In the genomic region with DNA sequence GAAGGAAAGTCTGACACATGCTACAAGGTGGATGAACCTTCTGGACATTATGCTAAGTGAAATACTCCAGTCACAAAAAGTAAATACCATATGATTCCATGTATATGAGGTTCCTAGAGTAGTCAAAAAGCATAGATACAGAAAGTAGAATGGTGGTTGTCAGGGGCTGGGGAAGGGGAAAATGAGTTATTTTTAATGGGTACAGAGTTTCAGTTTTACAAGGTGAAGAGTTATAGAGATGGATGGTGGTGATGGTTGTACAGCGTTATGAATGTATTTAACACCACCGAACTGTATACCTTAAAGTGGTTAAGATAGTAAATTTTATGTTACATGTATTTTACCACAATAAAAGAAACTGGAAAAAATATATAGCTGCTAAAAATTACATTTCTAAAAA, we compare ENCODE assay signal across 24 cellular contexts. TPM values are rescaled to one million over a fixed set of nuclear protein-coding genes. Genes with fewer than 3 reads are reported as not detected.
DNase-seq lines count a peak whose midpoint lies in the region; ATAC-seq lines count a peak whose summit lies in the region.
"Had no signal": no experiment of that assay in that cellular context is flagged by ENCODE, and none has a peak within 500 bp of the region (broad histone marks: within the 10 kb centered on the region; RNA-seq: fewer than 3 reads in every experiment).

No MANE protein-coding gene starts in this region.

- H3K36me3 ChIP-seq in CD4-positive, CD25-positive, alpha-beta regulatory T cell (ENCODE audit: control insufficient read depth, insufficient read depth, low read length) = peaks cover 51% of the 10 kb centered on the region

- H3K27me3 Mint-ChIP-seq in activated CD8-positive, alpha-beta memory T cell treated with anti-CD3 and anti-CD28 coated beads, Interleukin-2, amount 10 ng/mL, durations not matched to agents 7 days and 5 days = no peaks in the 10 kb centered on the region
- H3K27me3 Mint-ChIP-seq in CD4-positive, CD25-positive, alpha-beta regulatory T cell = no peaks in the 10 kb centered on the region
- no peaks in the 10 kb centered on the region for H3K27me3 Mint-ChIP-seq in activated T-helper 17 cell treated with anti-CD3 and anti-CD28 coated beads, Interleukin-2, amount 50 U/mL, for 72 hours
- H3K27me3 Mint-ChIP-seq: CD8-positive, alpha-beta memory T cell had no signal

- H3K4me1 Mint-ChIP-seq in activated CD8-positive, alpha-beta memory T cell treated with anti-CD3 and anti-CD28 coated beads, Interleukin-2, amount 10 ng/mL, durations not matched to agents 7 days and 5 days = peaks cover 9% of the 10 kb centered on the region
- H3K4me1 Mint-ChIP-seq in CD4-positive, CD25-positive, alpha-beta regulatory T cell = peaks cover 2 to 12% (median 3%) of the 10 kb centered on the region in 4 donors
- H3K4me1 Mint-ChIP-seq in activated T-helper 17 cell treated with anti-CD3 and anti-CD28 coated beads, Interleukin-2, amount 50 U/mL, for 72 hours = no peaks in the 10 kb centered on the region
- peaks cover 11% of the 10 kb centered on the region for H3K4me1 Mint-ChIP-seq in stimulated activated effector memory CD8-positive, alpha-beta T cell treated with anti-CD3 and anti-CD28 coated beads, Interleukin-12 subunit alpha, Interleukin-12 subunit beta, amount 100 ng/mL, for 72 hours

- no peak overlapping the region for H3K27ac ChIP-seq in CD4-positive, CD25-positive, alpha-beta regulatory T cell (ENCODE audit: insufficient read depth, low read length, poor library complexity, severe bottlenecking)

- peak overlapping the region; percentile 69 for H3K27ac Mint-ChIP-seq in activated CD8-positive, alpha-beta memory T cell treated with anti-CD3 and anti-CD28 coated beads, Interleukin-2, amount 10 ng/mL, durations not matched to agents 7 days and 5 days
- peak overlapping the region in 2 of 3 donors; percentile 42 to 56 for H3K27ac Mint-ChIP-seq in CD4-positive, CD25-positive, alpha-beta regulatory T cell
- peak overlapping the region; percentile 15 for H3K27ac Mint-ChIP-seq in activated T-helper 17 cell treated with anti-CD3 and anti-CD28 coated beads, Interleukin-2, amount 50 U/mL, for 72 hours
- H3K27ac Mint-ChIP-seq in stimulated activated effector memory CD8-positive, alpha-beta T cell treated with anti-CD3 and anti-CD28 coated beads, Interleukin-12 subunit alpha, Interleukin-12 subunit beta, amount 100 ng/mL, for 72 hours = no peak overlapping the region
- H3K27ac Mint-ChIP-seq: HFFc6 had no signal

- no peak for ATAC-seq in activated CD8-positive, alpha-beta memory T cell treated with anti-CD3 and anti-CD28 coated beads, Interleukin-2, amount 10 ng/mL, durations not matched to agents 7 days and 5 days
- ATAC-seq in CD4-positive, CD25-positive, alpha-beta regulatory T cell (ENCODE audit: low read depth in 2 of 2) = no peak
- ATAC-seq in activated T-helper 17 cell treated with anti-CD3 and anti-CD28 coated beads, Interleukin-2, amount 50 U/mL, for 72 hours (replicated peaks) = no peak
- peak; percentile 54 for ATAC-seq in stimulated activated effector memory CD8-positive, alpha-beta T cell treated with anti-CD3 and anti-CD28 coated beads, Interleukin-12 subunit alpha, Interleukin-12 subunit beta, amount 100 ng/mL, for 72 hours
- ATAC-seq: GM12878, HCT116 had no signal

- no peak overlapping the region for H3K4me3 ChIP-seq in CD4-positive, CD25-positive, alpha-beta regulatory T cell (ENCODE audit: low read depth, low read length)
- H3K4me3 ChIP-seq: BLaER1 treated with 17β-estradiol and CSF1 and Interleukin-3, amounts not matched to agents 10 nM and 100 nM; GM12878 had no signal

- CTCF ChIA-PET in activated CD8-positive, alpha-beta memory T cell treated with anti-CD3 and anti-CD28 coated beads, Interleukin-2, amount 10 ng/mL, durations not matched to agents 7 days and 5 days (lab: Charles Lee) = interaction anchor here (1.6 to 1.8 kb wide), 2 partner anchors 12 to 13 kb away, joined by 7 to 8 read pairs; no protein-coding TSS in a partner anchor

- H3K27me3 ChIP-seq in CD4-positive, CD25-positive, alpha-beta regulatory T cell (ENCODE audit: control insufficient read depth, insufficient read depth, low read length) = no peaks in the 10 kb centered on the region
- H3K27me3 ChIP-seq: BLaER1 treated with 17β-estradiol and CSF1 and Interleukin-3, amounts not matched to agents 10 nM and 100 nM had no signal

- DNase-seq in activated CD8-positive, alpha-beta memory T cell treated with anti-CD3 and anti-CD28 coated beads, Interleukin-2, amount 10 ng/mL, durations not matched to agents 7 days and 5 days = no peak
- DNase-seq in activated CD8-positive, alpha-beta memory T cell treated with anti-CD3 and anti-CD28 coated beads, Interleukin-2, amount 50 U/mL, for 48 hours = no peak
- DNase-seq in CD4-positive, CD25-positive, alpha-beta regulatory T cell = no peak
- DNase-seq in stimulated activated effector memory CD8-positive, alpha-beta T cell treated with anti-CD3 and anti-CD28 coated beads, Interleukin-12 subunit alpha, Interleukin-12 subunit beta, amount 100 ng/mL, for 72 hours (ENCODE audit: low spot score in 2 of 2) = no peak
- DNase-seq in NCI-H446 (lab: John Stamatoyannopoulos, UW) = no peak
- DNase-seq in NCI-H2227 treated with DMSO at 0.1 percent for 48 hours (lab: John Stamatoyannopoulos, UW) = no peak
- DNase-seq: 8988T; CD8-positive, alpha-beta memory T cell; COR-L47; DMS 273 treated with DMSO at 0.1 percent for 48 hours; DMS53; DND-41; EL; GOT3; H7; HFFc6 had no signal

- H3K4me3 Mint-ChIP-seq in activated CD8-positive, alpha-beta memory T cell treated with anti-CD3 and anti-CD28 coated beads, Interleukin-2, amount 10 ng/mL, durations not matched to agents 7 days and 5 days = no peak overlapping the region
- H3K4me3 Mint-ChIP-seq in CD4-positive, CD25-positive, alpha-beta regulatory T cell = no peak overlapping the region
- H3K4me3 Mint-ChIP-seq in activated T-helper 17 cell treated with anti-CD3 and anti-CD28 coated beads, Interleukin-2, amount 50 U/mL, for 72 hours = no peak overlapping the region
- H3K4me3 Mint-ChIP-seq in stimulated activated effector memory CD8-positive, alpha-beta T cell treated with anti-CD3 and anti-CD28 coated beads, Interleukin-12 subunit alpha, Interleukin-12 subunit beta, amount 100 ng/mL, for 72 hours = no peak overlapping the region
- H3K4me3 Mint-ChIP-seq: CD8-positive, alpha-beta memory T cell; HFFc6 had no signal

- peaks cover 48% of the 10 kb centered on the region for H3K36me3 Mint-ChIP-seq in activated CD8-positive, alpha-beta memory T cell treated with anti-CD3 and anti-CD28 coated beads, Interleukin-2, amount 10 ng/mL, durations not matched to agents 7 days and 5 days
- H3K36me3 Mint-ChIP-seq in CD4-positive, CD25-positive, alpha-beta regulatory T cell = peaks cover 47% of the 10 kb centered on the region
- H3K36me3 Mint-ChIP-seq in activated T-helper 17 cell treated with anti-CD3 and anti-CD28 coated beads, Interleukin-2, amount 50 U/mL, for 72 hours (ENCODE audit: low read depth) = peaks cover 73% of the 10 kb centered on the region
- peaks cover 66% of the 10 kb centered on the region for H3K36me3 Mint-ChIP-seq in stimulated activated effector memory CD8-positive, alpha-beta T cell treated with anti-CD3 and anti-CD28 coated beads, Interleukin-12 subunit alpha, Interleukin-12 subunit beta, amount 100 ng/mL, for 72 hours

- H3K9me3 Mint-ChIP-seq in activated CD8-positive, alpha-beta memory T cell treated with anti-CD3 and anti-CD28 coated beads, Interleukin-2, amount 10 ng/mL, durations not matched to agents 7 days and 5 days (ENCODE audit: low read depth) = no peaks in the 10 kb centered on the region
- no peaks in the 10 kb centered on the region for H3K9me3 Mint-ChIP-seq in CD4-positive, CD25-positive, alpha-beta regulatory T cell
- H3K9me3 Mint-ChIP-seq in activated T-helper 17 cell treated with anti-CD3 and anti-CD28 coated beads, Interleukin-2, amount 50 U/mL, for 72 hours = no peaks in the 10 kb centered on the region
- no peaks in the 10 kb centered on the region for H3K9me3 Mint-ChIP-seq in stimulated activated effector memory CD8-positive, alpha-beta T cell treated with anti-CD3 and anti-CD28 coated beads, Interleukin-12 subunit alpha, Interleukin-12 subunit beta, amount 100 ng/mL, for 72 hours
- H3K9me3 Mint-ChIP-seq: CD8-positive, alpha-beta memory T cell; HFFc6 had no signal

- no peaks in the 10 kb centered on the region for H3K4me1 ChIP-seq in CD4-positive, CD25-positive, alpha-beta regulatory T cell (ENCODE audit: control insufficient read depth, insufficient read depth, low read length, poor library complexity, severe bottlenecking)

- no peaks in the 10 kb centered on the region for H3K9me3 ChIP-seq in CD4-positive, CD25-positive, alpha-beta regulatory T cell (ENCODE audit: control insufficient read depth in 2 of 2, low read length in 2 of 2)

RNA-seq across cellular contexts. Expression of gene RAD51D, which starts 17.9 kb away (rescaled TPM):
- 10 to 100 TPM; 34.0 to 43.0 TPM for total RNA-seq in activated CD8-positive, alpha-beta memory T cell treated with anti-CD3 and anti-CD28 coated beads, Interleukin-2, amount 10 ng/mL, durations not matched to agents 7 days and 5 days
- 11.7 TPM for total RNA-seq in CD4-positive, CD25-positive, alpha-beta regulatory T cell
- 10 to 100 TPM in 2 of 4 donors, 1 to 10 TPM in 2; 7.0 to 11.5 (median 10.3) TPM for polyA plus RNA-seq in CD4-positive, CD25-positive, alpha-beta regulatory T cell
- 10 to 100 TPM; 23.9 to 36.6 TPM for total RNA-seq in activated T-helper 17 cell treated with anti-CD3 and anti-CD28 coated beads, Interleukin-2, amount 50 U/mL, for 72 hours

RNA-seq across cellular contexts. Expression of gene FNDC8, which starts 19.7 kb away (rescaled TPM):
- total RNA-seq in activated CD8-positive, alpha-beta memory T cell treated with anti-CD3 and anti-CD28 coated beads, Interleukin-2, amount 10 ng/mL, durations not matched to agents 7 days and 5 days = not detected
- not detected for total RNA-seq in CD4-positive, CD25-positive, alpha-beta regulatory T cell
- polyA plus RNA-seq in CD4-positive, CD25-positive, alpha-beta regulatory T cell = not detected
- not detected for total RNA-seq in activated T-helper 17 cell treated with anti-CD3 and anti-CD28 coated beads, Interleukin-2, amount 50 U/mL, for 72 hours
- total RNA-seq: A673, G401, HFFc6, HT1080 had no signal
- polyA plus RNA-seq: AG04450; CD8-positive, alpha-beta memory T cell had no signal

RNA-seq across cellular contexts. Expression of gene RFFL, which starts 38.2 kb away (rescaled TPM):
- total RNA-seq in activated CD8-positive, alpha-beta memory T cell treated with anti-CD3 and anti-CD28 coated beads, Interleukin-2, amount 10 ng/mL, durations not matched to agents 7 days and 5 days = 10 to 100 TPM; 47.7 to 52.2 TPM
- 118 TPM for total RNA-seq in CD4-positive, CD25-positive, alpha-beta regulatory T cell
- polyA plus RNA-seq in CD4-positive, CD25-positive, alpha-beta regulatory T cell = 100 to 1,000 TPM in 1 of 4 donors, 10 to 100 TPM in 3; 69.8 to 128 (median 79.3) TPM
- 10 to 100 TPM; 32.9 to 51.1 TPM for total RNA-seq in activated T-helper 17 cell treated with anti-CD3 and anti-CD28 coated beads, Interleukin-2, amount 50 U/mL, for 72 hours

RNA-seq across cellular contexts. Expression of gene NLE1, which starts 40.4 kb away (rescaled TPM):
- 10 to 100 TPM; 23.0 to 30.5 TPM for total RNA-seq in activated CD8-positive, alpha-beta memory T cell treated with anti-CD3 and anti-CD28 coated beads, Interleukin-2, amount 10 ng/mL, durations not matched to agents 7 days and 5 days
- 9.8 TPM for total RNA-seq in CD4-positive, CD25-positive, alpha-beta regulatory T cell
- polyA plus RNA-seq in CD4-positive, CD25-positive, alpha-beta regulatory T cell = 1 to 10 TPM; 3.1 to 5.3 (median 3.8) TPM
- total RNA-seq in activated T-helper 17 cell treated with anti-CD3 and anti-CD28 coated beads, Interleukin-2, amount 50 U/mL, for 72 hours = 10 to 100 TPM; 15.8 to 38.9 TPM

RNA-seq across cellular contexts. Expression of gene UNC45B, which starts 45.9 kb away (rescaled TPM):
- total RNA-seq in activated CD8-positive, alpha-beta memory T cell treated with anti-CD3 and anti-CD28 coated beads, Interleukin-2, amount 10 ng/mL, durations not matched to agents 7 days and 5 days = under 1 TPM in 1 of 2 experiments, not detected in 1; 0.06 TPM
- total RNA-seq in CD4-positive, CD25-positive, alpha-beta regulatory T cell = 0.44 TPM
- under 1 TPM; 0.29 to 0.63 (median 0.43) TPM for polyA plus RNA-seq in CD4-positive, CD25-positive, alpha-beta regulatory T cell
- not detected for total RNA-seq in activated T-helper 17 cell treated with anti-CD3 and anti-CD28 coated beads, Interleukin-2, amount 50 U/mL, for 72 hours
- total RNA-seq: A673; CD8-positive, alpha-beta memory T cell; G401; GM12878; HFFc6; HT1080 had no signal
- polyA plus RNA-seq: AG04450 had no signal
